Comparison of ENCODE assay signal across 24 cellular contexts in genomic region chr1:39472826-39473225, GRCh38.
"Had no signal": no experiment of that assay in that cellular context is flagged by ENCODE, and none has a peak within 500 bp of the region (broad histone marks: within the 10 kb centered on the region; RNA-seq: fewer than 3 reads in every experiment).

No MANE protein-coding gene starts in this region.

- H3K9me3 Mint-ChIP-seq: natural killer cell treated with Interleukin-12 subunit alpha and Interleukin-12 subunit beta and Interleukin-15 and Interleukin-18, amount 100 ng/mL, for 72 hours; stimulated activated memory B cell treated with anti-CD40 and anti-IgM and Interleukin-4, amounts not matched to agents 10 μg/mL and 1 μg/mL and 100 μg/mL, for 72 hours; stimulated activated naive CD8-positive, alpha-beta T cell treated with anti-CD3 and anti-CD28 coated beads, Interleukin-15, amount 100 ng/mL, for 72 hours; type B pancreatic cell had no signal

- DNase-seq: kidney; left colon; left lung; midbrain; mucosa of descending colon; naive thymus-derived CD4-positive, alpha-beta T cell; ovary; right lobe of liver; stimulated activated CD4-positive, alpha-beta T cell treated with anti-CD3 and anti-CD28 coated beads, Interleukin-1b, Interleukin-23, amount 100 ng/mL, for 48 hours; stimulated activated CD4-positive, alpha-beta T cell treated with anti-CD3 and anti-CD28 coated beads, Interleukin-2, amount 100 ng/mL, for 48 hours; stimulated activated CD4-positive, alpha-beta T cell treated with anti-CD3 and anti-CD28 coated beads, Interleukin-4, amount 100 ng/mL, for 4 hours; stimulated activated CD8-positive, alpha-beta memory T cell treated with anti-CD3 and anti-CD28 coated beads, Interleukin-4, amount 100 ng/mL, for 48 hours; stimulated activated naive CD4-positive, alpha-beta T cell treated with Interleukin-2 at 50 U/mL for 16 hours; stimulated activated naive CD8-positive, alpha-beta T cell treated with anti-CD3 and anti-CD28 coated beads, Interleukin-15, amount 100 ng/mL, for 72 hours; substantia nigra; uterus had no signal

- H3K9me3 ChIP-seq: left lung, mucosa of descending colon, ovary, right atrium auricular region, right lobe of liver, tibial nerve, uterus had no signal

- H3K27me3 Mint-ChIP-seq: naive thymus-derived CD4-positive, alpha-beta T cell; natural killer cell treated with Interleukin-12 subunit alpha and Interleukin-12 subunit beta and Interleukin-15 and Interleukin-18, amount 100 ng/mL, for 72 hours; progenitor cell of endocrine pancreas; stimulated activated memory B cell treated with anti-CD40 and anti-IgM and Interleukin-4, amounts not matched to agents 10 μg/mL and 1 μg/mL and 100 μg/mL, for 72 hours; stimulated activated naive CD8-positive, alpha-beta T cell treated with anti-CD3 and anti-CD28 coated beads, Interleukin-15, amount 100 ng/mL, for 72 hours; type B pancreatic cell had no signal

- ATAC-seq: left colon; left lung; mucosa of descending colon; naive thymus-derived CD4-positive, alpha-beta T cell; natural killer cell treated with Interleukin-12 subunit alpha and Interleukin-12 subunit beta and Interleukin-15 and Interleukin-18, amount 100 ng/mL, for 72 hours; right lobe of liver; stimulated activated memory B cell treated with anti-CD40 and anti-IgM and Interleukin-4, amounts not matched to agents 10 μg/mL and 1 μg/mL and 100 μg/mL, for 72 hours; stimulated activated naive CD8-positive, alpha-beta T cell treated with anti-CD3 and anti-CD28 coated beads, Interleukin-15, amount 100 ng/mL, for 72 hours had no signal

- H3K4me3 Mint-ChIP-seq: naive thymus-derived CD4-positive, alpha-beta T cell; natural killer cell treated with Interleukin-12 subunit alpha and Interleukin-12 subunit beta and Interleukin-15 and Interleukin-18, amount 100 ng/mL, for 72 hours; stimulated activated memory B cell treated with anti-CD40 and anti-IgM and Interleukin-4, amounts not matched to agents 10 μg/mL and 1 μg/mL and 100 μg/mL, for 72 hours; stimulated activated naive CD8-positive, alpha-beta T cell treated with anti-CD3 and anti-CD28 coated beads, Interleukin-15, amount 100 ng/mL, for 72 hours; type B pancreatic cell had no signal

- H3K27ac ChIP-seq: left lung, ovary, right lobe of liver, tibial nerve, uterus had no signal

- H3K4me1 ChIP-seq: left lung, right lobe of liver, tibial nerve, uterus had no signal

- H3K27ac Mint-ChIP-seq: natural killer cell treated with Interleukin-12 subunit alpha and Interleukin-12 subunit beta and Interleukin-15 and Interleukin-18, amount 100 ng/mL, for 72 hours; progenitor cell of endocrine pancreas; stimulated activated naive CD8-positive, alpha-beta T cell treated with anti-CD3 and anti-CD28 coated beads, Interleukin-15, amount 100 ng/mL, for 72 hours had no signal

- H3K4me1 Mint-ChIP-seq: stimulated activated memory B cell treated with anti-CD40 and anti-IgM and Interleukin-4, amounts not matched to agents 10 μg/mL and 1 μg/mL and 100 μg/mL, for 72 hours; stimulated activated naive CD8-positive, alpha-beta T cell treated with anti-CD3 and anti-CD28 coated beads, Interleukin-15, amount 100 ng/mL, for 72 hours had no signal

- H3K27me3 ChIP-seq: left lung, ovary, right atrium auricular region, right lobe of liver, tibial nerve, uterus had no signal

- H3K4me3 ChIP-seq: left lung, lung, mucosa of descending colon, ovary, right atrium auricular region, right lobe of liver, smooth muscle cell, tibial nerve, uterus had no signal

- H3K36me3 ChIP-seq: ovary, uterus had no signal
